In the genomic region with DNA sequence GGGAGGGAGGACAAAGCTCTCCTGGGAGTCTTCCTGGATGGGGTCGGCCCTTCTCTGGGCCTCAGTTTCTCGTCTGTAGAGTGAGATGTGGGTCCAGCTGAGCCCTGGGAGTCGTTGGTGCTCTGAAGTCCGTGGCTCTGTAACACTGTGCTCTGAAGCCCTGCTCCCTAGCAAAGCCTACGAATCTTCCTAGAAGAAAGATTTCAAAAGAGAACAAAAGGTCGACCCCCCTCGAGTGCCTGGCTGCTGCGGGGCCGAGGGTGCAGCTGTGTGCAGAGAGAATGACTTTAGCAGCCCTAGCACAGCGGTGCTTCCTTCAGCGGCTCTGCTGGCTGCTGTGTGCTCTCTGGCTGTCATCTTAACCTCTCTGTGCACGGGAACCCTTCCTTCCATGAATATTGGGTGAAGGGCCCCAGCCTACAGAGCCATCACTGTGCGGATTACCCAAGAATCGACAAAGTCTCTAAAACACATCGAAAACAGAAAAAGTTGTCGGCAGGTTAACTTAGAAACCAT, we compare ENCODE assay signal across 26 cellular contexts. TPM values are rescaled to one million over a fixed set of nuclear protein-coding genes. Genes with fewer than 3 reads are reported as not detected.
"Had no signal": no experiment of that assay in that cellular context is flagged by ENCODE, and none has a peak within 500 bp of the region (broad histone marks: within the 10 kb centered on the region; RNA-seq: fewer than 3 reads in every experiment).

No MANE protein-coding gene starts in this region.

- H3K4me2 ChIP-seq: hepatocyte, smooth muscle cell had no signal

- H2AFZ ChIP-seq: hepatocyte had no signal

- H3K4me3 ChIP-seq: esophagus squamous epithelium, hepatocyte, ovary, smooth muscle cell, suprapubic skin, tibial artery had no signal

- DNase-seq: cortex of kidney; effector memory CD8-positive, alpha-beta T cell; erythroblast; esophagus squamous epithelium; kidney; mesendoderm; midbrain; naive thymus-derived CD4-positive, alpha-beta T cell; occipital lobe; ovary; posterior cingulate gyrus; retina; stimulated activated CD4-positive, alpha-beta T cell treated with anti-CD3 and anti-CD28 coated beads, Interleukin-12 subunit alpha, Interleukin-12 subunit beta, amount 100 ng/mL, for 4 hours; stimulated activated CD4-positive, alpha-beta T cell treated with anti-CD3 and anti-CD28 coated beads, Interleukin-1b, Interleukin-23, amount 100 ng/mL, for 48 hours; stimulated activated CD4-positive, alpha-beta T cell treated with anti-CD3 and anti-CD28 coated beads, Interleukin-4, amount 100 ng/mL, for 1 hour; stimulated activated CD8-positive, alpha-beta memory T cell treated with anti-CD3 and anti-CD28 coated beads, Interleukin-4, amount 100 ng/mL, for 48 hours; stimulated activated naive CD4-positive, alpha-beta T cell; stimulated activated naive CD8-positive, alpha-beta T cell treated with anti-CD3 and anti-CD28 coated beads, Interleukin-15, amount 100 ng/mL, for 72 hours; tibial artery had no signal

- H3K79me2 ChIP-seq: hepatocyte had no signal

- H3K9me3 ChIP-seq: esophagus squamous epithelium, ovary, suprapubic skin, tibial artery had no signal

- H3K27me3 ChIP-seq: hepatocyte, ovary, suprapubic skin, tibial artery had no signal

- ATAC-seq: effector memory CD8-positive, alpha-beta T cell; naive thymus-derived CD4-positive, alpha-beta T cell; sciatic nerve; stimulated activated naive CD8-positive, alpha-beta T cell treated with anti-CD3 and anti-CD28 coated beads, Interleukin-15, amount 100 ng/mL, for 72 hours had no signal

- FAIRE-seq: endometrium, kidney had no signal

- H3K27ac ChIP-seq: esophagus squamous epithelium, hepatocyte, ovary, tibial artery had no signal

- H3K36me3 ChIP-seq: esophagus squamous epithelium, ovary, suprapubic skin had no signal

RNA-seq across cellular contexts. Expression of gene ANO1, which starts 10.7 kb away (rescaled TPM):
- total RNA-seq: dermis microvascular lymphatic vessel endothelial cell; lung microvascular endothelial cell; naive thymus-derived CD4-positive, alpha-beta T cell had no signal
- polyA plus RNA-seq: naive thymus-derived CD4-positive, alpha-beta T cell had no signal
